Comparison of ENCODE assay signal across 26 cellular contexts in genomic region chr1:241101622-241102021, GRCh38.
DNase-seq lines count a peak whose midpoint lies in the region; ATAC-seq, FAIRE-seq and TF ChIP-seq lines count a peak whose summit lies in the region.
"Had no signal": no experiment of that assay in that cellular context is flagged by ENCODE, and none has a peak within 500 bp of the region (broad histone marks: within the 10 kb centered on the region; RNA-seq: fewer than 3 reads in every experiment).

No MANE protein-coding gene starts in this region.

- no peak for FAIRE-seq in frontal cortex (lab: Jason Lieb, UNC)
- FAIRE-seq: A204.1, G401.6, GM18507, H1, HTR-8/SVneo had no signal

- no peaks in the 10 kb centered on the region for H3K9me3 Mint-ChIP-seq in osteocyte (ENCODE audit: unreplicated experiment)

- peaks cover 35% of the 10 kb centered on the region for H3K4me1 Mint-ChIP-seq in osteocyte (ENCODE audit: unreplicated experiment)
- H3K4me1 Mint-ChIP-seq: B cell, CD14-positive monocyte had no signal

- no peak for TF ChIP-seq CTCF in fibroblast of mammary gland (conservative IDR thresholded peaks at IDR 0.05; ENCODE audit: control insufficient read depth, insufficient read depth, low read depth, low read length)
- TF ChIP-seq CTCF in osteocyte (IDR thresholded peaks at IDR 0.05): no peak

- peak overlapping the region; percentile 39 for H3K4me3 Mint-ChIP-seq in osteocyte (ENCODE audit: unreplicated experiment)
- H3K4me3 Mint-ChIP-seq: B cell, CD14-positive monocyte had no signal

- DNase-seq in Daoy (ENCODE audit: low read depth) (peak; percentile 30), NCI-H82 (lab: John Stamatoyannopoulos, UW) (peak; percentile 96), fibroblast of mammary gland (ENCODE audit: low read depth) (peak; percentile 27), osteocyte (ENCODE audit: extremely low spot score, unreplicated experiment) (no peak), SHP77 (lab: John Stamatoyannopoulos, UW) (no peak), frontal cortex (ENCODE audit: low spot score in 2 of 2) (no peak)
- DNase-seq in stimulated activated CD4-positive, alpha-beta T cell treated with anti-CD3 and anti-CD28 coated beads, Interleukin-2, amount 100 ng/mL, for 24 hours: no peak
- DNase-seq: DMS79, KG1, NCI-H1105, NCI-H1694 treated with DMSO at 0.1 percent for 48 hours, NCI-H2081 treated with DMSO at 0.1 percent for 48 hours, NCI-H446, NCI-H526, PC-9, SIG-M5, SK-N-SH had no signal

- no peak for ATAC-seq in HG03565 (IDR thresholded peaks at IDR 0.05; ENCODE audit: unreplicated experiment)
- ATAC-seq: HCT116 had no signal

- H3K4me3 ChIP-seq in fibroblast of mammary gland (ENCODE audit: control insufficient read depth, low read depth, low read length): no peak overlapping the region
- H3K4me3 ChIP-seq: PC-9 had no signal

- H3K36me3 Mint-ChIP-seq in osteocyte (ENCODE audit: unreplicated experiment): peaks cover 8% of the 10 kb centered on the region
- H3K36me3 Mint-ChIP-seq: CD14-positive monocyte had no signal

- peak overlapping the region; percentile 89 for H3K27ac Mint-ChIP-seq in osteocyte (ENCODE audit: unreplicated experiment)
- H3K27ac Mint-ChIP-seq: B cell, CD14-positive monocyte had no signal

- no peaks in the 10 kb centered on the region for H3K27me3 Mint-ChIP-seq in osteocyte (ENCODE audit: unreplicated experiment)
- H3K27me3 Mint-ChIP-seq: B cell had no signal

Comparison
In these comparisons a context has a peak if more than half of its experiments do, and no peak if none do; other contexts are left out.
1. DNase-seq: peak in Daoy (single experiment), NCI-H82 (single experiment) and fibroblast of mammary gland (single experiment); none in osteocyte (single experiment), SHP77 (0 of 2), frontal cortex (0 of 2) and stimulated activated CD4-positive, alpha-beta T cell treated with anti-CD3 and anti-CD28 coated beads, Interleukin-2, amount 100 ng/mL, for 24 hours (0 of 2).